30 cellular contexts compared by ENCODE assay signal in the genomic region with DNA sequence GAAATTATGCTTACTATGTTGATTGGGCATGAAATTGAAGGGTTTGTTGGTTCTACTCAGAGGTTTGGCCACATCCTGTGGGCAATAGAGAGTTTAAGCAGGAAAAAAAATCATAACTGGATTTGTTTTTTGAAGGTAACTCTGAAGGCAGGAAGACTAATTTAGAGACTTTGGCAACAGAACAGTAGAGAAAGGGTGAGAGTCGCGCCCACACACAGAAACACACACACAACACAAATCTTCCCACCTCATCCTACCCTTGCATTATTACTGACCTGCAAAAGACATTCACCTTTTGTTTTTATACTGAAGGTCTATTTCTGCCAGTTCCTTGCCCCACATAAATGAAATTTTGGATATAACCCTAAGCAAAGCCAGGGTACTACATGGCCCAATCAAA.
"Had no signal": no experiment of that assay in that cellular context is flagged by ENCODE, and none has a peak within 500 bp of the region (broad histone marks: within the 10 kb centered on the region; RNA-seq: fewer than 3 reads in every experiment).

No MANE protein-coding gene starts in this region.

- H3K9me3 ChIP-seq: ascending aorta, esophagus squamous epithelium had no signal

- H3K27me3 Mint-ChIP-seq: activated naive CD4-positive, alpha-beta T cell treated with anti-CD3 and anti-CD28 coated beads, Interleukin-2, amount 10 ng/mL, durations not matched to agents 7 days and 5 days; dendritic cell treated with granulocyte-macrophage colony-stimulating factor and Interleukin-4, amounts not matched to agents 40 ng/mL and 50 ng/mL, for 4 days had no signal

- FAIRE-seq: bronchial epithelial cell, endometrium, endothelial cell of umbilical vein, frontal cortex had no signal

- H3K36me3 Mint-ChIP-seq: activated CD4-positive, alpha-beta memory T cell treated with anti-CD3 and anti-CD28 coated beads for 36 hours; activated CD8-positive, alpha-beta memory T cell treated with anti-CD3 and anti-CD28 coated beads, Interleukin-2, amount 10 ng/mL, durations not matched to agents 7 days and 5 days; activated naive CD4-positive, alpha-beta T cell treated with anti-CD3 and anti-CD28 coated beads, Interleukin-2, amount 10 ng/mL, durations not matched to agents 7 days and 5 days; activated naive CD4-positive, alpha-beta T cell treated with anti-CD3 and anti-CD28 coated beads, Interleukin-2, amount 50 U/mL, for 72 hours; activated naive CD8-positive, alpha-beta T cell treated with anti-CD3 and anti-CD28 coated beads, Interleukin-2, amount 10 ng/mL, durations not matched to agents 7 days and 5 days had no signal

- H3K36me3 ChIP-seq: ascending aorta, brain microvascular endothelial cell, esophagus squamous epithelium had no signal

- H3K9me3 Mint-ChIP-seq: activated CD4-positive, alpha-beta T cell treated with anti-CD3 and anti-CD28 coated beads, Interleukin-2, amount 10 ng/mL, durations not matched to agents 24 days and 14 days; activated naive CD4-positive, alpha-beta T cell treated with anti-CD3 and anti-CD28 coated beads, Interleukin-2, amount 10 ng/mL, durations not matched to agents 7 days and 5 days; activated naive CD8-positive, alpha-beta T cell treated with anti-CD3 and anti-CD28 coated beads, Interleukin-2, amount 10 ng/mL, durations not matched to agents 7 days and 5 days; activated T-helper 1 cell treated with anti-CD3 and anti-CD28 coated beads, Interleukin-12 subunit alpha, Interleukin-12 subunit beta, Interleukin-2, Interleukin-4 antibody, amounts not matched to agents 30 ng/mL and 10 ng/mL and 1 ng/mL, durations not matched to agents 14 hours and 24 hours and 36 hours; central memory CD8-positive, alpha-beta T cell; dendritic cell treated with granulocyte-macrophage colony-stimulating factor and Interleukin-4, amounts not matched to agents 40 ng/mL and 50 ng/mL, for 4 days had no signal

- DNase-seq: activated CD4-positive, alpha-beta memory T cell treated with anti-CD3 and anti-CD28 coated beads for 36 hours; activated CD4-positive, alpha-beta T cell treated with anti-CD3 and anti-CD28 coated beads for 36 hours; activated CD4-positive, alpha-beta T cell treated with anti-CD3 and anti-CD28 coated beads, Interleukin-2, amount 10 ng/mL, durations not matched to agents 24 days and 14 days; activated CD4-positive, CD25-positive, alpha-beta regulatory T cell; activated CD4-positive, CD25-positive, alpha-beta regulatory T cell treated with anti-CD3 and anti-CD28 coated beads, Interleukin-2, amount 50 U/mL, for 72 hours; activated CD8-positive, alpha-beta memory T cell treated with anti-CD3 and anti-CD28 coated beads, Interleukin-2, amount 10 ng/mL, durations not matched to agents 7 days and 5 days; activated CD8-positive, alpha-beta memory T cell treated with anti-CD3 and anti-CD28 coated beads, Interleukin-2, amount 50 U/mL, for 4 hours; activated CD8-positive, alpha-beta T cell treated with anti-CD3 and anti-CD28 coated beads, Interleukin-2, amount 10 ng/mL, durations not matched to agents 7 days and 5 days; activated gamma-delta T cell; activated naive CD4-positive, alpha-beta T cell; activated naive CD4-positive, alpha-beta T cell treated with anti-CD3 and anti-CD28 coated beads, Interleukin-2, amount 10 ng/mL, durations not matched to agents 7 days and 5 days; activated naive CD8-positive, alpha-beta T cell treated with anti-CD3 and anti-CD28 coated beads, Interleukin-2, amount 10 ng/mL, durations not matched to agents 7 days and 5 days; activated T-cell treated with anti-CD3 and anti-CD28 coated beads, Interleukin-2, amount 50 U/mL, for 1 hour; activated T-cell treated with anti-CD3 and anti-CD28 coated beads, Interleukin-2, amount 50 U/mL, for 48 hours; brain microvascular endothelial cell; effector CD8-positive, alpha-beta T cell; esophagus squamous epithelium; head of caudate nucleus; T-helper 2 cell had no signal

- H3K4me3 ChIP-seq: ascending aorta, coronary artery, esophagus squamous epithelium had no signal

- H3K27ac Mint-ChIP-seq: activated CD4-positive, alpha-beta memory T cell treated with anti-CD3 and anti-CD28 coated beads for 36 hours; activated CD4-positive, alpha-beta T cell treated with anti-CD3 and anti-CD28 coated beads for 36 hours; activated CD4-positive, alpha-beta T cell treated with anti-CD3 and anti-CD28 coated beads, Interleukin-2, amount 10 ng/mL, durations not matched to agents 24 days and 14 days; activated CD8-positive, alpha-beta memory T cell treated with anti-CD3 and anti-CD28 coated beads, Interleukin-2, amount 10 ng/mL, durations not matched to agents 7 days and 5 days; activated CD8-positive, alpha-beta T cell treated with anti-CD3 and anti-CD28 coated beads, Interleukin-2, amount 10 ng/mL, durations not matched to agents 7 days and 5 days; activated naive CD4-positive, alpha-beta T cell treated with anti-CD3 and anti-CD28 coated beads, Interleukin-2, amount 10 ng/mL, durations not matched to agents 7 days and 5 days; activated naive CD8-positive, alpha-beta T cell treated with anti-CD3 and anti-CD28 coated beads, Interleukin-2, amount 10 ng/mL, durations not matched to agents 7 days and 5 days; activated T-helper 1 cell treated with anti-CD3 and anti-CD28 coated beads, Interleukin-12 subunit alpha, Interleukin-12 subunit beta, Interleukin-2, Interleukin-4 antibody, amounts not matched to agents 30 ng/mL and 10 ng/mL and 1 ng/mL, durations not matched to agents 14 hours and 24 hours and 36 hours; dendritic cell treated with granulocyte-macrophage colony-stimulating factor and Interleukin-4, amounts not matched to agents 40 ng/mL and 50 ng/mL, for 4 days had no signal

- H3K4me3 Mint-ChIP-seq: activated CD4-positive, alpha-beta memory T cell treated with anti-CD3 and anti-CD28 coated beads for 36 hours; activated CD4-positive, alpha-beta T cell treated with anti-CD3 and anti-CD28 coated beads for 36 hours; activated CD4-positive, alpha-beta T cell treated with anti-CD3 and anti-CD28 coated beads, Interleukin-2, amount 10 ng/mL, durations not matched to agents 24 days and 14 days; activated CD8-positive, alpha-beta memory T cell treated with anti-CD3 and anti-CD28 coated beads, Interleukin-2, amount 10 ng/mL, durations not matched to agents 7 days and 5 days; activated CD8-positive, alpha-beta T cell treated with anti-CD3 and anti-CD28 coated beads, Interleukin-2, amount 10 ng/mL, durations not matched to agents 7 days and 5 days; activated naive CD4-positive, alpha-beta T cell treated with anti-CD3 and anti-CD28 coated beads, Interleukin-2, amount 10 ng/mL, durations not matched to agents 7 days and 5 days; activated naive CD8-positive, alpha-beta T cell treated with anti-CD3 and anti-CD28 coated beads, Interleukin-2, amount 10 ng/mL, durations not matched to agents 7 days and 5 days; activated T-helper 1 cell treated with anti-CD3 and anti-CD28 coated beads, Interleukin-12 subunit alpha, Interleukin-12 subunit beta, Interleukin-2, Interleukin-4 antibody, amounts not matched to agents 30 ng/mL and 10 ng/mL and 1 ng/mL, durations not matched to agents 14 hours and 24 hours and 36 hours; central memory CD8-positive, alpha-beta T cell; dendritic cell treated with granulocyte-macrophage colony-stimulating factor and Interleukin-4, amounts not matched to agents 40 ng/mL and 50 ng/mL, for 4 days had no signal

- H3K4me1 ChIP-seq: ascending aorta, esophagus squamous epithelium had no signal

- ATAC-seq: activated CD4-positive, alpha-beta T cell treated with anti-CD3 and anti-CD28 coated beads for 36 hours; activated CD8-positive, alpha-beta memory T cell treated with anti-CD3 and anti-CD28 coated beads, Interleukin-2, amount 10 ng/mL, durations not matched to agents 7 days and 5 days; activated CD8-positive, alpha-beta T cell treated with anti-CD3 and anti-CD28 coated beads, Interleukin-2, amount 10 ng/mL, durations not matched to agents 7 days and 5 days had no signal

- H3K27me3 ChIP-seq: ascending aorta, brain microvascular endothelial cell, esophagus squamous epithelium had no signal

- H3K4me1 Mint-ChIP-seq: activated CD4-positive, alpha-beta T cell treated with anti-CD3 and anti-CD28 coated beads for 36 hours; activated CD4-positive, alpha-beta T cell treated with anti-CD3 and anti-CD28 coated beads, Interleukin-2, amount 10 ng/mL, durations not matched to agents 24 days and 14 days; activated naive CD4-positive, alpha-beta T cell treated with anti-CD3 and anti-CD28 coated beads, Interleukin-2, amount 10 ng/mL, durations not matched to agents 7 days and 5 days; central memory CD8-positive, alpha-beta T cell had no signal

- H3K27ac ChIP-seq: ascending aorta, brain microvascular endothelial cell, coronary artery, epithelial cell of prostate, esophagus squamous epithelium had no signal
